In genomic region chr14:96536807-96537206, GRCh38 we compare ENCODE assay signal across 21 cellular contexts.
"Had no signal": no experiment of that assay in that cellular context is flagged by ENCODE, and none has a peak within 500 bp of the region (broad histone marks: within the 10 kb centered on the region; RNA-seq: fewer than 3 reads in every experiment).

No MANE protein-coding gene starts in this region.

- H3K9me3 ChIP-seq: colonic mucosa, esophagus squamous epithelium, gastroesophageal sphincter, left ventricle myocardium inferior, ovary, psoas muscle, right atrium auricular region, testis, uterus had no signal

- H3K27ac Mint-ChIP-seq: T-helper 2 cell treated with Interferon-gamma antibody and Interleukin-4, amounts not matched to agents 5 μg/mL and 100 μg/mL, for 36 hours had no signal

- DNase-seq: activated CD4-positive, alpha-beta T cell treated with anti-CD3 and anti-CD28 coated beads, Interleukin-2, amount 50 U/mL, for 4 hours; activated naive CD4-positive, alpha-beta T cell treated with Interleukin-2 at 50 U/mL for 16 hours; activated T-cell treated with anti-CD3 and anti-CD28 coated beads, Interleukin-2, amount 50 U/mL, for 4 hours; colonic mucosa; esophagus squamous epithelium; head of caudate nucleus; hypothalamus; left ventricle myocardium inferior; ovary; psoas muscle; stimulated activated CD4-positive, alpha-beta T cell treated with anti-CD3 and anti-CD28 coated beads, Interleukin-4, amount 100 ng/mL, for 4 hours; testis; trophoblast cell; uterus had no signal

- H3K36me3 ChIP-seq: colonic mucosa, ovary, uterus had no signal

- H3K4me1 ChIP-seq: colonic mucosa, esophagus squamous epithelium, gastroesophageal sphincter, left ventricle myocardium inferior, psoas muscle, right atrium auricular region, testis, uterus had no signal

- H3K9me3 Mint-ChIP-seq: activated T-cell treated with anti-CD3 and anti-CD28 coated beads, Interleukin-2, amount 50 U/mL, for 4 hours; natural killer cell treated with Interleukin-12 subunit alpha and Interleukin-12 subunit beta and Interleukin-15 and Interleukin-18, amount 100 ng/mL, for 72 hours; T-helper 2 cell treated with Interferon-gamma antibody and Interleukin-4, amounts not matched to agents 5 μg/mL and 100 μg/mL, for 36 hours had no signal

- H3K4me3 Mint-ChIP-seq: activated T-cell treated with anti-CD3 and anti-CD28 coated beads, Interleukin-2, amount 50 U/mL, for 4 hours; natural killer cell treated with Interleukin-12 subunit alpha and Interleukin-12 subunit beta and Interleukin-15 and Interleukin-18, amount 100 ng/mL, for 72 hours; T-helper 2 cell treated with Interferon-gamma antibody and Interleukin-4, amounts not matched to agents 5 μg/mL and 100 μg/mL, for 36 hours had no signal

- H3K4me3 ChIP-seq: colonic mucosa, esophagus squamous epithelium, gastroesophageal sphincter, left ventricle myocardium inferior, ovary, psoas muscle, right atrium auricular region, testis, uterus had no signal

- ATAC-seq: activated CD4-positive, CD25-positive, alpha-beta regulatory T cell treated with anti-CD3 and anti-CD28 coated beads, Interleukin-2, amount 50 U/mL, for 24 hours; activated T-cell treated with anti-CD3 and anti-CD28 coated beads, Interleukin-2, amount 50 U/mL, for 4 hours; gastroesophageal sphincter; natural killer cell treated with Interleukin-12 subunit alpha and Interleukin-12 subunit beta and Interleukin-15 and Interleukin-18, amount 100 ng/mL, for 72 hours; psoas muscle; SK-N-SH treated with all-trans-retinoic acid at 6 μM for 48 hours had no signal

- H3K27me3 ChIP-seq: colonic mucosa, esophagus squamous epithelium, gastroesophageal sphincter, ovary, right atrium auricular region, testis, uterus had no signal

- H3K27ac ChIP-seq: colonic mucosa, esophagus squamous epithelium, gastroesophageal sphincter, left ventricle myocardium inferior, ovary, psoas muscle, right atrium auricular region, testis, uterus, VCaP had no signal

- H3K27me3 Mint-ChIP-seq: natural killer cell treated with Interleukin-12 subunit alpha and Interleukin-12 subunit beta and Interleukin-15 and Interleukin-18, amount 100 ng/mL, for 72 hours had no signal
